Comparison of ENCODE assay signal across 35 cellular contexts in genomic region chr2:221016551-221016950, GRCh38.
"Had no signal": no experiment of that assay in that cellular context is flagged by ENCODE, and none has a peak within 500 bp of the region (broad histone marks: within the 10 kb centered on the region; RNA-seq: fewer than 3 reads in every experiment).

No MANE protein-coding gene starts in this region.

- DNase-seq: Karpas-422, Kasumi-1, MG63, MM.1S, MV-4-11, NCI-H1048, NCI-H1092, NCI-H1092 treated with DMSO at 0.1 percent for 48 hours, NCI-H1105, NCI-H1105 treated with DMSO at 0.1 percent for 48 hours, NCI-H1417, NCI-H1417 treated with DMSO at 0.1 percent for 48 hours, NCI-H1436, NCI-H1436 treated with DMSO at 0.1 percent for 48 hours, NCI-H146, NCI-H1694, NCI-H1694 treated with DMSO at 0.1 percent for 48 hours, NCI-H187, NCI-H187 treated with DMSO at 0.1 percent for 48 hours, NCI-H1930, NCI-H2029, NCI-H2029 treated with DMSO at 0.1 percent for 48 hours, NCI-H2081, NCI-H2081 treated with DMSO at 0.1 percent for 48 hours, NCI-H2107, NCI-H2171, NCI-H2171 treated with DMSO at 0.1 percent for 48 hours, NCI-H2227 treated with DMSO at 0.1 percent for 48 hours, NCI-H226, NCI-H345, NCI-H446, NCI-H446 treated with DMSO at 0.1 percent for 48 hours, NCI-H510A treated with DMSO at 0.1 percent for 48 hours, NCI-H524 had no signal

- H3K4me2 ChIP-seq: KMS-11 had no signal

- H3K9ac ChIP-seq: KMS-11 had no signal

- H3K36me3 ChIP-seq: MG63 had no signal

- H3K27me3 ChIP-seq: MG63 had no signal

- H3K27ac ChIP-seq: KMS-11 had no signal

- H3K4me3 ChIP-seq: MG63 had no signal

- H3K9me3 ChIP-seq: MG63 had no signal
